ENCODE assay signal across 1 cellular context in genomic region chr9:70484232-70485130, GRCh38.
TF ChIP-seq lines count a peak whose summit lies in the region.

No MANE protein-coding gene starts in this region.

TF ChIP-seq in K562, 482 proteins besides CTCF, POLR2A, EP300 and RAD21 (continued from another document and continues in another):
- no peak for TF ChIP-seq ZNF407 (IDR thresholded peaks at IDR 0.05; ENCODE audit: low read depth)
- TF ChIP-seq PHB2 (IDR thresholded peaks at IDR 0.05; ENCODE audit: low read depth): no peak
- no peak for TF ChIP-seq ZNF347 (CRISPR knock-in tag; IDR thresholded peaks at IDR 0.05; ENCODE audit: low read depth)
- no peak for TF ChIP-seq ZNF143 (CRISPR knock-in tag; IDR thresholded peaks at IDR 0.05)
- no peak for TF ChIP-seq RNF2 (IDR thresholded peaks at IDR 0.05)
- TF ChIP-seq ZNF239 (CRISPR knock-in tag; IDR thresholded peaks at IDR 0.05): no peak
- peak; percentile 41; the same call in 1 of the 2 replicates for TF ChIP-seq SMC3 (conservative IDR thresholded peaks at IDR 0.05; ENCODE audit: insufficient read depth, low read depth, low read length)
- no peak for TF ChIP-seq MYBL2 (IDR thresholded peaks at IDR 0.05; ENCODE audit: low read depth)
- TF ChIP-seq MYBL2 (CRISPR knock-in tag; IDR thresholded peaks at IDR 0.05; ENCODE audit: borderline replicate concordance): no peak
- TF ChIP-seq PTBP1 (IDR thresholded peaks at IDR 0.05; ENCODE audit: low read depth, low read length): no peak
- TF ChIP-seq SMAD3 (CRISPR knock-in tag; conservative IDR thresholded peaks at IDR 0.05): no peak
- peak; percentile 53 for TF ChIP-seq ARID1B (IDR thresholded peaks at IDR 0.05)
- no peak for TF ChIP-seq ATF1 (CRISPR knock-in tag; IDR thresholded peaks at IDR 0.05)
- TF ChIP-seq ATF1 (tag; IDR thresholded peaks at IDR 0.05): no peak
- no peak for TF ChIP-seq FOXM1 (IDR thresholded peaks at IDR 0.05; ENCODE audit: low read depth)
- TF ChIP-seq FOXM1 (CRISPR knock-in tag; IDR thresholded peaks at IDR 0.05; ENCODE audit: low read depth): no peak
- no peak for TF ChIP-seq ZNF124 (CRISPR knock-in tag; IDR thresholded peaks at IDR 0.05)
- no peak for TF ChIP-seq DIDO1 (tag; IDR thresholded peaks at IDR 0.05; ENCODE audit: low read depth)
- peak; percentile 80 for TF ChIP-seq ATF3 (IDR thresholded peaks at IDR 0.05)
- no peak for TF ChIP-seq ATF3 (CRISPR knock-in tag; conservative IDR thresholded peaks at IDR 0.05)
- no peak for TF ChIP-seq RNF219 (CRISPR knock-in tag; IDR thresholded peaks at IDR 0.05)
- TF ChIP-seq ZBTB5 (IDR thresholded peaks at IDR 0.05): no peak
- TF ChIP-seq ZNF589 (CRISPR knock-in tag; IDR thresholded peaks at IDR 0.05; ENCODE audit: low read depth): no peak
- peak; percentile 34; the same call in 1 of the 2 replicates for TF ChIP-seq ZNF592 (IDR thresholded peaks at IDR 0.05)
- TF ChIP-seq ELF4 (CRISPR knock-in tag; IDR thresholded peaks at IDR 0.05): no peak
- no peak for TF ChIP-seq U2AF2 (optimal IDR thresholded peaks at IDR 0.05; ENCODE audit: low read depth, low read length)
- TF ChIP-seq ELF1 (tag; IDR thresholded peaks at IDR 0.05): no peak
- TF ChIP-seq STAT5B (CRISPR knock-in tag; IDR thresholded peaks at IDR 0.05): no peak
- TF ChIP-seq ZNF277 (CRISPR knock-in tag; IDR thresholded peaks at IDR 0.05; ENCODE audit: borderline replicate concordance): no peak
- TF ChIP-seq SMARCE1 (IDR thresholded peaks at IDR 0.05): 0 out of 2 replicates have a peak, but pooled peaks have one; percentile 34
- TF ChIP-seq CTBP1 (IDR thresholded peaks at IDR 0.05; ENCODE audit: borderline replicate concordance): peak; percentile 20; the same call in 1 of the 2 replicates
- TF ChIP-seq MEF2A (IDR thresholded peaks at IDR 0.05; ENCODE audit: control insufficient read depth, low read depth, low read length): no peak
- TF ChIP-seq HMG20A (CRISPR knock-in tag; conservative IDR thresholded peaks at IDR 0.05): no peak
- no peak for TF ChIP-seq SFPQ (IDR thresholded peaks at IDR 0.05; ENCODE audit: low read depth, low read length)
- peak; percentile 70 for TF ChIP-seq ZEB2 (IDR thresholded peaks at IDR 0.05)
- no peak for TF ChIP-seq ZNF121 (CRISPR knock-in tag; conservative IDR thresholded peaks at IDR 0.05)
- TF ChIP-seq ZNF174 (CRISPR knock-in tag; IDR thresholded peaks at IDR 0.05): no peak
